In the genomic region with DNA sequence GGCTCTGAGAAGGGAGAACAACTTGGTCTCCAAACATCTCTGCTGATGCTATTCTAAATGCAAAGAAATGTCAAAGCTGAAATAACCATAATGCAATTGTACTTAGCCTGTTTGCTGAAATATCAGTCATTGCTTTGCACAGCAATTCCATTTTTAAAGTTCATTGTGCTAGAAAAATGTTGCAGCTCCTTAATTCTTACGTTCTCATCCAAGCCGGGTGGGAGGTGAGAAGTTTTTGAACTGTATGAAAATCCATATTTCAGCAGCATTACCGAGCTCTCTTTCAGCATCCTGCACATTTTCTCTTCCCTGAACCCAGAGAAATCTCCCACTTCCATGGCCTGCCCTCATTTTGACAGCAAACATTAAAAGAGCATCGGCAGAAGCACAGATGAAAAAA, we compare ENCODE assay signal across 23 cellular contexts.
DNase-seq lines count a peak whose midpoint lies in the region; FAIRE-seq and TF ChIP-seq lines count a peak whose summit lies in the region.
"Had no signal": no experiment of that assay in that cellular context is flagged by ENCODE, and none has a peak within 500 bp of the region (broad histone marks: within the 10 kb centered on the region; RNA-seq: fewer than 3 reads in every experiment).

No MANE protein-coding gene starts in this region.

- H3K9me3 ChIP-seq in stomach, result no peaks in the 10 kb centered on the region
- H3K9me3 ChIP-seq: A549; BLaER1 treated with 17β-estradiol and CSF1 and Interleukin-3, amounts not matched to agents 10 nM and 100 nM had no signal

- no peak for TF ChIP-seq POLR2A in H54 (IDR thresholded peaks at IDR 0.05; ENCODE audit: low read depth, low read length)
- TF ChIP-seq POLR2A in stomach (IDR thresholded peaks at IDR 0.05), result no peak

- WGBS in stomach, 5 donors, result 84 to 94% (median 92%) methylated on average over 4 of the region's 4 CpGs

- intact Hi-C loops in stomach (cut with DNase I; ENCODE audit: low total_unique reads), result no loop called here

- no peak overlapping the region for H3K4me3 ChIP-seq in stomach
- H3K4me3 ChIP-seq: A549; BLaER1 treated with 17β-estradiol and CSF1 and Interleukin-3, amounts not matched to agents 10 nM and 100 nM; GM12878 had no signal

- H3K36me3 ChIP-seq in stomach, result no peaks in the 10 kb centered on the region
- H3K36me3 ChIP-seq: BLaER1 treated with 17β-estradiol and CSF1 and Interleukin-3, amounts not matched to agents 10 nM and 100 nM had no signal

- TF ChIP-seq EP300 in stomach (IDR thresholded peaks at IDR 0.05), result no peak

- DNase-seq in inferior parietal cortex (ENCODE audit: extremely low spot score), result peak; percentile 46
- DNase-seq in occipital lobe (lab: John Stamatoyannopoulos, UW), result peak; percentile 18
- peak; percentile 53 for DNase-seq in superior temporal gyrus (ENCODE audit: extremely low spot score)
- no peak for DNase-seq in H54 (ENCODE audit: insufficient read length, low spot score)
- no peak for DNase-seq in stomach
- DNase-seq: AML-193; CD4-positive, alpha-beta T cell; CD8-positive, alpha-beta T cell; COR-L47; DMS 273 treated with DMSO at 0.1 percent for 48 hours; DMS153; DMS53; DMS79; DND-41; EL; GDM1 had no signal

- H3K27ac ChIP-seq in stomach, result no peak overlapping the region
- H3K27ac ChIP-seq: 22Rv1; A549; BLaER1 treated with 17β-estradiol and CSF1 and Interleukin-3, amounts not matched to agents 10 nM and 100 nM; C4-2B had no signal

- FAIRE-seq in H54 (lab: Jason Lieb, UNC), result no peak
- FAIRE-seq: A549, GM12878, GM12892, GM18507 had no signal

- H3K27me3 ChIP-seq in stomach, result no peaks in the 10 kb centered on the region
- H3K27me3 ChIP-seq: BLaER1 treated with 17β-estradiol and CSF1 and Interleukin-3, amounts not matched to agents 10 nM and 100 nM had no signal

- no peak for TF ChIP-seq CTCF in stomach (IDR thresholded peaks at IDR 0.05)

- no peaks in the 10 kb centered on the region for H3K4me1 ChIP-seq in stomach
- H3K4me1 ChIP-seq: A549 had no signal

Comparison
In these comparisons a context has a peak if more than half of its experiments do, and no peak if none do; other contexts are left out.
1. DNase-seq: peak in inferior parietal cortex (single experiment), occipital lobe (single experiment) and superior temporal gyrus (single experiment); none in H54 (single experiment) and stomach (single experiment).